In genomic region chrX:70508296-70508911, GRCh38 we compare ENCODE assay signal across 12 cellular contexts.
A peak's percentile ranks its signal among the peaks of the same experiment; 100 is the strongest.
DNase-seq lines count a peak whose midpoint lies in the region; ATAC-seq and TF ChIP-seq lines count a peak whose summit lies in the region.
"Had no signal": no experiment of that assay in that cellular context is flagged by ENCODE, and none has a peak within 500 bp of the region (broad histone marks: within the 10 kb centered on the region; RNA-seq: fewer than 3 reads in every experiment).

No MANE protein-coding gene starts in this region.

- no peak overlapping the region for H3K27ac ChIP-seq in thyroid gland
- H3K27ac ChIP-seq: gastrocnemius medialis, psoas muscle had no signal

- H3K9me3 ChIP-seq in thyroid gland: no peaks in the 10 kb centered on the region
- H3K9me3 ChIP-seq: gastrocnemius medialis, psoas muscle had no signal

- no peaks in the 10 kb centered on the region for H3K27me3 ChIP-seq in thyroid gland

- peak; percentile 20 for DNase-seq in stimulated activated CD4-positive, alpha-beta T cell treated with anti-CD3 and anti-CD28 coated beads, Interleukin-15, amount 100 ng/mL, for 24 hours
- DNase-seq in stimulated activated CD4-positive, alpha-beta T cell treated with anti-CD3 and anti-CD28 coated beads, Interleukin-4, amount 100 ng/mL, for 1 hour: no peak
- DNase-seq in NCI-H1417 treated with DMSO at 0.1 percent for 48 hours (lab: John Stamatoyannopoulos, UW) (peak; percentile 36), thyroid gland (peak; percentile 8 to 27), left lobe of liver (ENCODE audit: low spot score) (no peak), GF-D8 (lab: John Stamatoyannopoulos, UW) (no peak)
- peak; percentile 13 for DNase-seq in activated naive CD8-positive, alpha-beta T cell treated with anti-CD3 and anti-CD28 coated beads for 36 hours
- DNase-seq: gastrocnemius medialis; psoas muscle; stimulated activated naive CD4-positive, alpha-beta T cell had no signal

- no peak overlapping the region for H3K4me3 Mint-ChIP-seq in activated naive CD8-positive, alpha-beta T cell treated with anti-CD3 and anti-CD28 coated beads for 36 hours

- no peaks in the 10 kb centered on the region for H3K36me3 ChIP-seq in thyroid gland
- H3K36me3 ChIP-seq: gastrocnemius medialis had no signal

- peaks cover 9% of the 10 kb centered on the region for H3K27me3 Mint-ChIP-seq in activated naive CD8-positive, alpha-beta T cell treated with anti-CD3 and anti-CD28 coated beads for 36 hours

- no peak overlapping the region for H3K4me3 ChIP-seq in thyroid gland (replicated peaks in 1 of 3)
- H3K4me3 ChIP-seq: gastrocnemius medialis, K562, psoas muscle had no signal

- H3K9me3 Mint-ChIP-seq in activated naive CD8-positive, alpha-beta T cell treated with anti-CD3 and anti-CD28 coated beads for 36 hours: no peaks in the 10 kb centered on the region

- ATAC-seq in left lobe of liver (no peak), GM21737 (IDR thresholded peaks at IDR 0.05; ENCODE audit: unreplicated experiment) (no peak)
- ATAC-seq: gastrocnemius medialis, K562, psoas muscle had no signal

- intact Hi-C loops in thyroid gland (cut with DNase I): no loop called here

- H3K4me1 ChIP-seq in thyroid gland: no peaks in the 10 kb centered on the region
- H3K4me1 ChIP-seq: gastrocnemius medialis, psoas muscle had no signal

- H3K4me1 Mint-ChIP-seq in activated naive CD8-positive, alpha-beta T cell treated with anti-CD3 and anti-CD28 coated beads for 36 hours: peaks cover 18% of the 10 kb centered on the region

- peaks cover 1% of the 10 kb centered on the region for H3K36me3 Mint-ChIP-seq in activated naive CD8-positive, alpha-beta T cell treated with anti-CD3 and anti-CD28 coated beads for 36 hours

- TF ChIP-seq CTCF in thyroid gland (IDR thresholded peaks at IDR 0.05): no peak

- H3K27ac Mint-ChIP-seq in activated naive CD8-positive, alpha-beta T cell treated with anti-CD3 and anti-CD28 coated beads for 36 hours: peak overlapping the region; percentile 22

- WGBS in thyroid gland, 2 donors: 31% methylated on average over 6 of the region's 6 CpGs

- TF ChIP-seq POLR2A in thyroid gland (IDR thresholded peaks at IDR 0.05): no peak

Comparison
In these comparisons a context has a peak if more than half of its experiments do, and no peak if none do; other contexts are left out.
1. DNase-seq: peak in stimulated activated CD4-positive, alpha-beta T cell treated with anti-CD3 and anti-CD28 coated beads, Interleukin-15, amount 100 ng/mL, for 24 hours (single experiment), NCI-H1417 treated with DMSO at 0.1 percent for 48 hours (single experiment), activated naive CD8-positive, alpha-beta T cell treated with anti-CD3 and anti-CD28 coated beads for 36 hours (single experiment) and thyroid gland (2 of 2); none in stimulated activated CD4-positive, alpha-beta T cell treated with anti-CD3 and anti-CD28 coated beads, Interleukin-4, amount 100 ng/mL, for 1 hour (single experiment), left lobe of liver (single experiment) and GF-D8 (single experiment).